ENCODE assay signal across 10 cellular contexts in genomic region chr2:10385933-10386773, GRCh38.
DNase-seq lines count a peak whose midpoint lies in the region; FAIRE-seq and TF ChIP-seq lines count a peak whose summit lies in the region.
"Had no signal": no experiment of that assay in that cellular context is flagged by ENCODE, and none has a peak within 500 bp of the region (broad histone marks: within the 10 kb centered on the region; RNA-seq: fewer than 3 reads in every experiment).

No MANE protein-coding gene starts in this region.

- FAIRE-seq in D721Med (lab: Jason Lieb, UNC): no peak
- FAIRE-seq: endometrium had no signal

- H3K4me3 Mint-ChIP-seq in activated naive CD8-positive, alpha-beta T cell: peak overlapping the region; percentile 52
- H3K4me3 Mint-ChIP-seq in chondrocyte (ENCODE audit: unreplicated experiment): no peak overlapping the region

- TF ChIP-seq CTCF in chondrocyte (IDR thresholded peaks at IDR 0.05) (no peak), D721Med (IDR thresholded peaks at IDR 0.05; ENCODE audit: insufficient read depth, missing control alignments) (no peak)

- H3K27me3 Mint-ChIP-seq in activated naive CD8-positive, alpha-beta T cell: no peaks in the 10 kb centered on the region
- no peaks in the 10 kb centered on the region for H3K27me3 Mint-ChIP-seq in chondrocyte (ENCODE audit: low read depth)

- peaks cover 2% of the 10 kb centered on the region for H3K36me3 Mint-ChIP-seq in activated naive CD8-positive, alpha-beta T cell
- no peaks in the 10 kb centered on the region for H3K36me3 Mint-ChIP-seq in chondrocyte (ENCODE audit: low read depth)

- H3K9me3 Mint-ChIP-seq in activated naive CD8-positive, alpha-beta T cell (ENCODE audit: low read depth): no peaks in the 10 kb centered on the region
- H3K9me3 Mint-ChIP-seq in chondrocyte (ENCODE audit: low read depth): no peaks in the 10 kb centered on the region

- peak overlapping the region; percentile 76 for H3K27ac Mint-ChIP-seq in activated naive CD8-positive, alpha-beta T cell
- H3K27ac Mint-ChIP-seq in chondrocyte (ENCODE audit: unreplicated experiment): no peak overlapping the region

- DNase-seq in AG08395 (ENCODE audit: low spot score): peak; percentile 62
- DNase-seq in H4 (ENCODE audit: low spot score): peak; percentile 44
- peak; percentile 68 for DNase-seq in iris pigment epithelial cell (ENCODE audit: low read depth)
- DNase-seq in chondrocyte (ENCODE audit: low spot score): no peak
- DNase-seq in NOMO-1 treated with DMSO at 0.1 percent for 48 hours (lab: John Stamatoyannopoulos, UW; ENCODE audit: unreplicated experiment): no peak
- DNase-seq in D721Med (ENCODE audit: insufficient read length, low spot score): no peak
- no peak for DNase-seq in cerebellum (ENCODE audit: low spot score)
- DNase-seq: MV-4-11 had no signal

- peaks cover 81% of the 10 kb centered on the region for H3K4me1 Mint-ChIP-seq in activated naive CD8-positive, alpha-beta T cell (ENCODE audit: low read depth)
- H3K4me1 Mint-ChIP-seq in chondrocyte (ENCODE audit: low read depth): peaks cover 24% of the 10 kb centered on the region

Comparison
In these comparisons a context has a peak if more than half of its experiments do, and no peak if none do; other contexts are left out.
1. DNase-seq: peak in AG08395 (single experiment), H4 (single experiment) and iris pigment epithelial cell (single experiment); none in chondrocyte (single experiment), NOMO-1 treated with DMSO at 0.1 percent for 48 hours (single experiment), D721Med (single experiment) and cerebellum (single experiment).